1 cellular context compared by ENCODE assay signal in the genomic region with DNA sequence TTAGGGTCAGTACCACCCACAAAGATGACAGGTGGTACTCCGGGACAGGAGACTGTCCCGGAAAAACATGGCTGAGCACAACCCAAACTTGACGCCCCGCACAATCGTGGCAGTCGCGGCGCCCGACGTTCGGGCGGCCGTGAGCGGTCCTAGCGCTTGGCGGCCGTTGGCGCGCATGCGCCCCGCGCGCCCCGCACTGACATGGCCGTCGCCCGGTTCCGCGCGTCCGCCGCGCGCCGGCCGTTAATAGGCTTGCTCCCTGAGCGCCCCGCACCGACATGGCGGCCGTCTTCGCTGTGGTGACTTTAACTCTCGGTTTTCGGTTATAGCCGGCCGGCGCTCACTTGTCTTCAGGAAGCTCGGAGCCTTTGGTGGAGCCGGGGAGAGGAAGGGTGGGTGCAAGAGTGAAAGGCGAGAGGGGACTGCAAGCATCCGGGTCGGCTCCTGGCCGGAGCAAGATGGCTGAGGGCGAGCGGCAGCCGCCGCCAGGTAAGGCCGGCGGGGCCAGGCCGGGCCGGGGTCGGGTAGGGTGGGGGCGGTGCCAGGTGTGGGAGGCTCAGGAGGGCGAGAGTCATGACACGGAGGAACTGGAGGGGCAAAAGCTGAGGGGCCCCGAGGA.
A peak's percentile ranks its signal among the peaks of the same experiment; 100 is the strongest.
TF ChIP-seq lines count a peak whose summit lies in the region.

A gene (plus strand): TSS at position 273 of the 619 bp plus-strand sequence. CDS start 186 bp downstream, at position 459.

TF ChIP-seq in K562, 482 proteins besides CTCF, POLR2A, EP300 and RAD21 (continued from another document and continues in another):
- TF ChIP-seq, protein P1, sequence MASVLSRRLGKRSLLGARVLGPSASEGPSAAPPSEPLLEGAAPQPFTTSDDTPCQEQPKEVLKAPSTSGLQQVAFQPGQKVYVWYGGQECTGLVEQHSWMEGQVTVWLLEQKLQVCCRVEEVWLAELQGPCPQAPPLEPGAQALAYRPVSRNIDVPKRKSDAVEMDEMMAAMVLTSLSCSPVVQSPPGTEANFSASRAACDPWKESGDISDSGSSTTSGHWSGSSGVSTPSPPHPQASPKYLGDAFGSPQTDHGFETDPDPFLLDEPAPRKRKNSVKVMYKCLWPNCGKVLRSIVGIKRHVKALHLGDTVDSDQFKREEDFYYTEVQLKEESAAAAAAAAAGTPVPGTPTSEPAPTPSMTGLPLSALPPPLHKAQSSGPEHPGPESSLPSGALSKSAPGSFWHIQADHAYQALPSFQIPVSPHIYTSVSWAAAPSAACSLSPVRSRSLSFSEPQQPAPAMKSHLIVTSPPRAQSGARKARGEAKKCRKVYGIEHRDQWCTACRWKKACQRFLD (CRISPR knock-in tag; IDR thresholded peaks at IDR 0.05), result no peak
- TF ChIP-seq, protein P2, sequence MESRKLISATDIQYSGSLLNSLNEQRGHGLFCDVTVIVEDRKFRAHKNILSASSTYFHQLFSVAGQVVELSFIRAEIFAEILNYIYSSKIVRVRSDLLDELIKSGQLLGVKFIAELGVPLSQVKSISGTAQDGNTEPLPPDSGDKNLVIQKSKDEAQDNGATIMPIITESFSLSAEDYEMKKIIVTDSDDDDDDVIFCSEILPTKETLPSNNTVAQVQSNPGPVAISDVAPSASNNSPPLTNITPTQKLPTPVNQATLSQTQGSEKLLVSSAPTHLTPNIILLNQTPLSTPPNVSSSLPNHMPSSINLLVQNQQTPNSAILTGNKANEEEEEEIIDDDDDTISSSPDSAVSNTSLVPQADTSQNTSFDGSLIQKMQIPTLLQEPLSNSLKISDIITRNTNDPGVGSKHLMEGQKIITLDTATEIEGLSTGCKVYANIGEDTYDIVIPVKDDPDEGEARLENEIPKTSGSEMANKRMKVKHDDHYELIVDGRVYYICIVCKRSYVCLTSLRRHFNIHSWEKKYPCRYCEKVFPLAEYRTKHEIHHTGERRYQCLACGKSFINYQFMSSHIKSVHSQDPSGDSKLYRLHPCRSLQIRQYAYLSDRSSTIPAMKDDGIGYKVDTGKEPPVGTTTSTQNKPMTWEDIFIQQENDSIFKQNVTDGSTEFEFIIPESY (CRISPR knock-in tag; IDR thresholded peaks at IDR 0.05), result no peak
- TF ChIP-seq PYGO2 (tag; IDR thresholded peaks at IDR 0.05) (no peak), SLC30A9 (CRISPR knock-in tag; IDR thresholded peaks at IDR 0.05) (no peak), FOXK2 (conservative IDR thresholded peaks at IDR 0.05 in 1 of 2, IDR thresholded peaks at IDR 0.05 in 1 of 2; ENCODE audit: low read depth in 2 of 2) (no peak; a peak in 1 of 4 replicates), FOXA3 (CRISPR knock-in tag; conservative IDR thresholded peaks at IDR 0.05 in 1 of 2, IDR thresholded peaks at IDR 0.05 in 1 of 2) (no peak), HDAC1 (IDR thresholded peaks at IDR 0.05) (no peak; a peak in 1 of 4 replicates), SETDB1 (IDR thresholded peaks at IDR 0.05; ENCODE audit: low read length) (no peak), SMARCE1 (IDR thresholded peaks at IDR 0.05) (no peak), SIX5 (IDR thresholded peaks at IDR 0.05; ENCODE audit: borderline replicate concordance in 1 of 2, insufficient read depth in 1 of 2, low read depth in 1 of 2, low read length in 2 of 2) (peak in 1 of 2 experiments; percentile 38; a peak in 2 of 4 replicates), SIRT6 (IDR thresholded peaks at IDR 0.05; ENCODE audit: low read depth, low read length) (no peak), TOE1 (IDR thresholded peaks at IDR 0.05; ENCODE audit: borderline replicate concordance) (no peak), TOE1 (CRISPR knock-in tag; IDR thresholded peaks at IDR 0.05; ENCODE audit: borderline replicate concordance, low read depth) (no peak), SMARCA5 (IDR thresholded peaks at IDR 0.05) (peak; percentile 79; the same call in 1 of the 2 replicates), XRCC4 (IDR thresholded peaks at IDR 0.05; ENCODE audit: extremely low read depth, insufficient read depth, insufficient read length) (no peak), ZEB2 (IDR thresholded peaks at IDR 0.05) (no peak), CREB1 (IDR thresholded peaks at IDR 0.05) (peak; percentile 63; the same call in 1 of the 2 replicates), CREB1 (CRISPR knock-in tag; IDR thresholded peaks at IDR 0.05) (no peak), CSDE1 (IDR thresholded peaks at IDR 0.05) (peak in 1 of 2 experiments; percentile 83; a peak in 2 of 4 replicates), POU5F1 (IDR thresholded peaks at IDR 0.05; ENCODE audit: borderline replicate concordance, low read depth, low read length, partially characterized antibody) (no peak), CHD1 (IDR thresholded peaks at IDR 0.05; ENCODE audit: low read length) (no peak), RBM14 (IDR thresholded peaks at IDR 0.05; ENCODE audit: borderline replicate concordance, insufficient read depth, low read depth, low read length) (no peak), SMARCC2 (IDR thresholded peaks at IDR 0.05; ENCODE audit: low read depth) (no peak), IFI16 (CRISPR knock-in tag; IDR thresholded peaks at IDR 0.05) (no peak), ADNP (tag; IDR thresholded peaks at IDR 0.05) (no peak), HDAC8 (tag; IDR thresholded peaks at IDR 0.05) (no peak; the same call in 1 of the 2 replicates), ZFP30 (CRISPR knock-in tag; IDR thresholded peaks at IDR 0.05; ENCODE audit: borderline replicate concordance) (no peak), ZNF707 (CRISPR knock-in tag; conservative IDR thresholded peaks at IDR 0.05) (no peak), CBFB (CRISPR knock-in tag; IDR thresholded peaks at IDR 0.05) (no peak), FOS (IDR thresholded peaks at IDR 0.05; ENCODE audit: extremely low read depth, insufficient read length) (no peak), PHTF2 (CRISPR knock-in tag; IDR thresholded peaks at IDR 0.05) (no peak)
- TF ChIP-seq, protein P3, sequence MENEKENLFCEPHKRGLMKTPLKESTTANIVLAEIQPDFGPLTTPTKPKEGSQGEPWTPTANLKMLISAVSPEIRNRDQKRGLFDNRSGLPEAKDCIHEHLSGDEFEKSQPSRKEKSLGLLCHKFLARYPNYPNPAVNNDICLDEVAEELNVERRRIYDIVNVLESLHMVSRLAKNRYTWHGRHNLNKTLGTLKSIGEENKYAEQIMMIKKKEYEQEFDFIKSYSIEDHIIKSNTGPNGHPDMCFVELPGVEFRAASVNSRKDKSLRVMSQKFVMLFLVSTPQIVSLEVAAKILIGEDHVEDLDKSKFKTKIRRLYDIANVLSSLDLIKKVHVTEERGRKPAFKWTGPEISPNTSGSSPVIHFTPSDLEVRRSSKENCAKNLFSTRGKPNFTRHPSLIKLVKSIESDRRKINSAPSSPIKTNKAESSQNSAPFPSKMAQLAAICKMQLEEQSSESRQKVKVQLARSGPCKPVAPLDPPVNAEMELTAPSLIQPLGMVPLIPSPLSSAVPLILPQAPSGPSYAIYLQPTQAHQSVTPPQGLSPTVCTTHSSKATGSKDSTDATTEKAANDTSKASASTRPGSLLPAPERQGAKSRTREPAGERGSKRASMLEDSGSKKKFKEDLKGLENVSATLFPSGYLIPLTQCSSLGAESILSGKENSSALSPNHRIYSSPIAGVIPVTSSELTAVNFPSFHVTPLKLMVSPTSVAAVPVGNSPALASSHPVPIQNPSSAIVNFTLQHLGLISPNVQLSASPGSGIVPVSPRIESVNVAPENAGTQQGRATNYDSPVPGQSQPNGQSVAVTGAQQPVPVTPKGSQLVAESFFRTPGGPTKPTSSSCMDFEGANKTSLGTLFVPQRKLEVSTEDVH (IDR thresholded peaks at IDR 0.05; ENCODE audit: low read depth, partially characterized antibody), result no peak
- TF ChIP-seq, protein P4, sequence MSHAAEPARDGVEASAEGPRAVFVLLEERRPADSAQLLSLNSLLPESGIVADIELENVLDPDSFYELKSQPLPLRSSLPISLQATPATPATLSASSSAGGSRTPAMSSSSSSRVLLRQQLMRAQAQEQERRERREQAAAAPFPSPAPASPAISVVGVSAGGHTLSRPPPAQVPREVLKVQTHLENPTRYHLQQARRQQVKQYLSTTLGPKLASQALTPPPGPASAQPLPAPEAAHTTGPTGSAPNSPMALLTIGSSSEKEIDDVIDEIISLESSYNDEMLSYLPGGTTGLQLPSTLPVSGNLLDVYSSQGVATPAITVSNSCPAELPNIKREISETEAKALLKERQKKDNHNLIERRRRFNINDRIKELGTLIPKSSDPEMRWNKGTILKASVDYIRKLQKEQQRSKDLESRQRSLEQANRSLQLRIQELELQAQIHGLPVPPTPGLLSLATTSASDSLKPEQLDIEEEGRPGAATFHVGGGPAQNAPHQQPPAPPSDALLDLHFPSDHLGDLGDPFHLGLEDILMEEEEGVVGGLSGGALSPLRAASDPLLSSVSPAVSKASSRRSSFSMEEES (CRISPR knock-in tag; IDR thresholded peaks at IDR 0.05), result no peak
- TF ChIP-seq, protein P5, sequence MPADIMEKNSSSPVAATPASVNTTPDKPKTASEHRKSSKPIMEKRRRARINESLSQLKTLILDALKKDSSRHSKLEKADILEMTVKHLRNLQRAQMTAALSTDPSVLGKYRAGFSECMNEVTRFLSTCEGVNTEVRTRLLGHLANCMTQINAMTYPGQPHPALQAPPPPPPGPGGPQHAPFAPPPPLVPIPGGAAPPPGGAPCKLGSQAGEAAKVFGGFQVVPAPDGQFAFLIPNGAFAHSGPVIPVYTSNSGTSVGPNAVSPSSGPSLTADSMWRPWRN (IDR thresholded peaks at IDR 0.05; ENCODE audit: low read depth), result no peak
- TF ChIP-seq, protein P6, sequence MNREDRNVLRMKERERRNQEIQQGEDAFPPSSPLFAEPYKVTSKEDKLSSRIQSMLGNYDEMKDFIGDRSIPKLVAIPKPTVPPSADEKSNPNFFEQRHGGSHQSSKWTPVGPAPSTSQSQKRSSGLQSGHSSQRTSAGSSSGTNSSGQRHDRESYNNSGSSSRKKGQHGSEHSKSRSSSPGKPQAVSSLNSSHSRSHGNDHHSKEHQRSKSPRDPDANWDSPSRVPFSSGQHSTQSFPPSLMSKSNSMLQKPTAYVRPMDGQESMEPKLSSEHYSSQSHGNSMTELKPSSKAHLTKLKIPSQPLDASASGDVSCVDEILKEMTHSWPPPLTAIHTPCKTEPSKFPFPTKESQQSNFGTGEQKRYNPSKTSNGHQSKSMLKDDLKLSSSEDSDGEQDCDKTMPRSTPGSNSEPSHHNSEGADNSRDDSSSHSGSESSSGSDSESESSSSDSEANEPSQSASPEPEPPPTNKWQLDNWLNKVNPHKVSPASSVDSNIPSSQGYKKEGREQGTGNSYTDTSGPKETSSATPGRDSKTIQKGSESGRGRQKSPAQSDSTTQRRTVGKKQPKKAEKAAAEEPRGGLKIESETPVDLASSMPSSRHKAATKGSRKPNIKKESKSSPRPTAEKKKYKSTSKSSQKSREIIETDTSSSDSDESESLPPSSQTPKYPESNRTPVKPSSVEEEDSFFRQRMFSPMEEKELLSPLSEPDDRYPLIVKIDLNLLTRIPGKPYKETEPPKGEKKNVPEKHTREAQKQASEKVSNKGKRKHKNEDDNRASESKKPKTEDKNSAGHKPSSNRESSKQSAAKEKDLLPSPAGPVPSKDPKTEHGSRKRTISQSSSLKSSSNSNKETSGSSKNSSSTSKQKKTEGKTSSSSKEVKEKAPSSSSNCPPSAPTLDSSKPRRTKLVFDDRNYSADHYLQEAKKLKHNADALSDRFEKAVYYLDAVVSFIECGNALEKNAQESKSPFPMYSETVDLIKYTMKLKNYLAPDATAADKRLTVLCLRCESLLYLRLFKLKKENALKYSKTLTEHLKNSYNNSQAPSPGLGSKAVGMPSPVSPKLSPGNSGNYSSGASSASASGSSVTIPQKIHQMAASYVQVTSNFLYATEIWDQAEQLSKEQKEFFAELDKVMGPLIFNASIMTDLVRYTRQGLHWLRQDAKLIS (CRISPR knock-in tag; IDR thresholded peaks at IDR 0.05), result no peak; the same call in 1 of the 2 replicates
- TF ChIP-seq, protein P7, sequence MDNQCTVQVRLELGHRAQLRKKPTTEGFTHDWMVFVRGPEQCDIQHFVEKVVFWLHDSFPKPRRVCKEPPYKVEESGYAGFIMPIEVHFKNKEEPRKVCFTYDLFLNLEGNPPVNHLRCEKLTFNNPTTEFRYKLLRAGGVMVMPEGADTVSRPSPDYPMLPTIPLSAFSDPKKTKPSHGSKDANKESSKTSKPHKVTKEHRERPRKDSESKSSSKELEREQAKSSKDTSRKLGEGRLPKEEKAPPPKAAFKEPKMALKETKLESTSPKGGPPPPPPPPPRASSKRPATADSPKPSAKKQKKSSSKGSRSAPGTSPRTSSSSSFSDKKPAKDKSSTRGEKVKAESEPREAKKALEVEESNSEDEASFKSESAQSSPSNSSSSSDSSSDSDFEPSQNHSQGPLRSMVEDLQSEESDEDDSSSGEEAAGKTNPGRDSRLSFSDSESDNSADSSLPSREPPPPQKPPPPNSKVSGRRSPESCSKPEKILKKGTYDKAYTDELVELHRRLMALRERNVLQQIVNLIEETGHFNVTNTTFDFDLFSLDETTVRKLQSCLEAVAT (IDR thresholded peaks at IDR 0.05), result no peak
- TF ChIP-seq, protein P8, sequence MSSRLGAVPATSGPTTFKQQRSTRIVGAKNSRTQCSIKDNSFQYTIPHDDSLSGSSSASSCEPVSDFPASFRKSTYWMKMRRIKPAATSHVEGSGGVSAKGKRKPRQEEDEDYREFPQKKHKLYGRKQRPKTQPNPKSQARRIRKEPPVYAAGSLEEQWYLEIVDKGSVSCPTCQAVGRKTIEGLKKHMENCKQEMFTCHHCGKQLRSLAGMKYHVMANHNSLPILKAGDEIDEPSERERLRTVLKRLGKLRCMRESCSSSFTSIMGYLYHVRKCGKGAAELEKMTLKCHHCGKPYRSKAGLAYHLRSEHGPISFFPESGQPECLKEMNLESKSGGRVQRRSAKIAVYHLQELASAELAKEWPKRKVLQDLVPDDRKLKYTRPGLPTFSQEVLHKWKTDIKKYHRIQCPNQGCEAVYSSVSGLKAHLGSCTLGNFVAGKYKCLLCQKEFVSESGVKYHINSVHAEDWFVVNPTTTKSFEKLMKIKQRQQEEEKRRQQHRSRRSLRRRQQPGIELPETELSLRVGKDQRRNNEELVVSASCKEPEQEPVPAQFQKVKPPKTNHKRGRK (tag; IDR thresholded peaks at IDR 0.05), result no peak
- TF ChIP-seq, protein P9, sequence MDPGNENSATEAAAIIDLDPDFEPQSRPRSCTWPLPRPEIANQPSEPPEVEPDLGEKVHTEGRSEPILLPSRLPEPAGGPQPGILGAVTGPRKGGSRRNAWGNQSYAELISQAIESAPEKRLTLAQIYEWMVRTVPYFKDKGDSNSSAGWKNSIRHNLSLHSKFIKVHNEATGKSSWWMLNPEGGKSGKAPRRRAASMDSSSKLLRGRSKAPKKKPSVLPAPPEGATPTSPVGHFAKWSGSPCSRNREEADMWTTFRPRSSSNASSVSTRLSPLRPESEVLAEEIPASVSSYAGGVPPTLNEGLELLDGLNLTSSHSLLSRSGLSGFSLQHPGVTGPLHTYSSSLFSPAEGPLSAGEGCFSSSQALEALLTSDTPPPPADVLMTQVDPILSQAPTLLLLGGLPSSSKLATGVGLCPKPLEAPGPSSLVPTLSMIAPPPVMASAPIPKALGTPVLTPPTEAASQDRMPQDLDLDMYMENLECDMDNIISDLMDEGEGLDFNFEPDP (CRISPR knock-in tag; IDR thresholded peaks at IDR 0.05), result 0 out of 2 replicates have a peak, but pooled peaks have one; percentile 49
- TF ChIP-seq, protein P10, sequence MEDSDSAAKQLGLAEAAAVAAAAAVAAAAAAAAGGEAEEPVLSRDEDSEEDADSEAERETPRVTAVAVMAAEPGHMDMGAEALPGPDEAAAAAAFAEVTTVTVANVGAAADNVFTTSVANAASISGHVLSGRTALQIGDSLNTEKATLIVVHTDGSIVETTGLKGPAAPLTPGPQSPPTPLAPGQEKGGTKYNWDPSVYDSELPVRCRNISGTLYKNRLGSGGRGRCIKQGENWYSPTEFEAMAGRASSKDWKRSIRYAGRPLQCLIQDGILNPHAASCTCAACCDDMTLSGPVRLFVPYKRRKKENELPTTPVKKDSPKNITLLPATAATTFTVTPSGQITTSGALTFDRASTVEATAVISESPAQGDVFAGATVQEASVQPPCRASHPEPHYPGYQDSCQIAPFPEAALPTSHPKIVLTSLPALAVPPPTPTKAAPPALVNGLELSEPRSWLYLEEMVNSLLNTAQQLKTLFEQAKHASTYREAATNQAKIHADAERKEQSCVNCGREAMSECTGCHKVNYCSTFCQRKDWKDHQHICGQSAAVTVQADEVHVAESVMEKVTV (CRISPR knock-in tag; IDR thresholded peaks at IDR 0.05), result peak; percentile 31; the same call in 1 of the 2 replicates
